In the genomic region with DNA sequence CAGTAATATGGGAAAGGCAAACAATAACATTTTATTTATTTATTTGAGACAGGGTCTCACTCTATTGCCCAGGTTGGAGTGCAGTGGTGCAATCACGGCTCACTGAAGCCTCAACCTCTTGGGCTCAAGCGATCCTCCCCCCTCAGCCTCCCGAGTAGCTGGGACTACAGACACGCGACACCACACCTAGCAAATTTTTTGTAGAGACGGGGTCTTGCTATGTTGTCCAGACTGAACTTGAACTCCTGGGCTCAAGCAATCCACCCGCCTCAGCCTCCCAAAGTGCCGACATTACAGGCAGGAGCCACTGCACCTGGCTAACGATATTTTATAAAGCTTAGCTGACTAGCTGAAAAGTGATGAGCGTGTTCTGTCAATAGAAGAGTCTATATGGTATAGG, we compare ENCODE assay signal across 8 cellular contexts. TPM values are rescaled to one million over a fixed set of nuclear protein-coding genes. Genes with fewer than 3 reads are reported as not detected.
"Had no signal": no experiment of that assay in that cellular context is flagged by ENCODE, and none has a peak within 500 bp of the region (broad histone marks: within the 10 kb centered on the region; RNA-seq: fewer than 3 reads in every experiment).

No MANE protein-coding gene starts in this region.

- H3K36me3 ChIP-seq: HAP-1 had no signal

- H3K27ac ChIP-seq: GM23248 had no signal

- H3K9me3 Mint-ChIP-seq: IgD-negative memory B cell had no signal

- H2AFZ ChIP-seq: GM23248 had no signal

- H3K9ac ChIP-seq: GM23248 had no signal

- H3K4me1 Mint-ChIP-seq: IgD-negative memory B cell had no signal

- ATAC-seq: HCT116 had no signal

- H3K4me3 Mint-ChIP-seq: IgD-negative memory B cell had no signal

- DNase-seq: GM23248, GOT3, H7, KG1 had no signal

- FAIRE-seq: HTR-8/SVneo had no signal

- H3K4me1 ChIP-seq: HAP-1 had no signal

- H3K27ac Mint-ChIP-seq: IgD-negative memory B cell had no signal

- H3K9me3 ChIP-seq: HAP-1 had no signal

- H3K4me3 ChIP-seq: GM23248, HAP-1 had no signal

RNA-seq across cellular contexts. Expression of gene C1GALT1C1L, which starts 56.7 kb away (rescaled TPM):
- total RNA-seq: GM23248, H7 had no signal
- polyA plus RNA-seq: IgD-negative memory B cell had no signal
